ENCODE assay signal across 16 cellular contexts in genomic region chr12:944201-944600, GRCh38. TPM values are rescaled to one million over a fixed set of nuclear protein-coding genes. Genes with fewer than 3 reads are reported as not detected.
DNase-seq lines count a peak whose midpoint lies in the region; ATAC-seq and TF ChIP-seq lines count a peak whose summit lies in the region.
"Had no signal": no experiment of that assay in that cellular context is flagged by ENCODE, and none has a peak within 500 bp of the region (broad histone marks: within the 10 kb centered on the region; RNA-seq: fewer than 3 reads in every experiment).

No MANE protein-coding gene starts in this region.

- intact Hi-C loops in activated T-helper 2 cell treated with anti-CD3 and anti-CD28 coated beads, Interferon-gamma antibody, Interleukin-2, Interleukin-4, amounts not matched to agents 10 μg/mL and 5 μg/mL and 100 μg/mL, durations not matched to agents 14 hours and 24 hours and 36 hours (cut with micrococcal nuclease), result no loop called here

- peak overlapping the region; percentile 14 to 35 for H3K4me3 Mint-ChIP-seq in activated T-cell treated with anti-CD3 and anti-CD28 coated beads, Interleukin-2, amount 50 U/mL, for 72 hours
- H3K4me3 Mint-ChIP-seq in HFFc6, result no peak overlapping the region
- H3K4me3 Mint-ChIP-seq in activated T-helper 2 cell treated with anti-CD3 and anti-CD28 coated beads, Interferon-gamma antibody, Interleukin-2, Interleukin-4, amounts not matched to agents 10 μg/mL and 5 μg/mL and 100 μg/mL, durations not matched to agents 14 hours and 24 hours and 36 hours (ENCODE audit: low read depth), result peak overlapping the region; percentile 21
- peak overlapping the region in 2 of 3 experiments; percentile 18 to 34 for H3K4me3 Mint-ChIP-seq in nephron

- peak overlapping the region; percentile 78 for H3K27ac Mint-ChIP-seq in activated T-cell treated with anti-CD3 and anti-CD28 coated beads, Interleukin-2, amount 50 U/mL, for 72 hours
- H3K27ac Mint-ChIP-seq in HFFc6, result peak overlapping the region; percentile 31; the same call in 1 of the 2 replicates
- H3K27ac Mint-ChIP-seq in activated T-helper 2 cell treated with anti-CD3 and anti-CD28 coated beads, Interferon-gamma antibody, Interleukin-2, Interleukin-4, amounts not matched to agents 10 μg/mL and 5 μg/mL and 100 μg/mL, durations not matched to agents 14 hours and 24 hours and 36 hours, result peak overlapping the region; percentile 53
- peak overlapping the region; percentile 43 to 66 (median 46) for H3K27ac Mint-ChIP-seq in nephron

- H3K9me3 Mint-ChIP-seq in activated T-cell treated with anti-CD3 and anti-CD28 coated beads, Interleukin-2, amount 50 U/mL, for 72 hours, result no peaks in the 10 kb centered on the region
- H3K9me3 Mint-ChIP-seq in HFFc6 (peaks cover 4% of the 10 kb centered on the region; the same call in 1 of the 2 replicates), nephron (no peaks in the 10 kb centered on the region)
- H3K9me3 Mint-ChIP-seq in activated T-helper 2 cell treated with anti-CD3 and anti-CD28 coated beads, Interferon-gamma antibody, Interleukin-2, Interleukin-4, amounts not matched to agents 10 μg/mL and 5 μg/mL and 100 μg/mL, durations not matched to agents 14 hours and 24 hours and 36 hours, result no peaks in the 10 kb centered on the region

- no peak for ATAC-seq in activated T-cell treated with anti-CD3 and anti-CD28 coated beads, Interleukin-2, amount 50 U/mL, for 72 hours (replicated peaks in 1 of 2)
- ATAC-seq in GM19035 (IDR thresholded peaks at IDR 0.05; ENCODE audit: unreplicated experiment) (no peak), GM21619 (IDR thresholded peaks at IDR 0.05; ENCODE audit: unreplicated experiment) (no peak)
- ATAC-seq: sciatic nerve had no signal

- TF ChIP-seq CTCF in HFFc6 (IDR thresholded peaks at IDR 0.05), result no peak
- TF ChIP-seq CTCF in nephron (IDR thresholded peaks at IDR 0.05; ENCODE audit: unreplicated experiment in 3 of 3), result no peak

- no peak for DNase-seq in activated T-cell treated with anti-CD3 and anti-CD28 coated beads, Interleukin-2, amount 50 U/mL, for 72 hours
- DNase-seq in activated T-cell treated with anti-CD3 and anti-CD28 coated beads for 4 hours (no peak), HFFc6 (no peak), NCI-H1105 (lab: John Stamatoyannopoulos, UW) (no peak)
- no peak for DNase-seq in activated T-helper 2 cell treated with anti-CD3 and anti-CD28 coated beads, Interferon-gamma antibody, Interleukin-2, Interleukin-4, amounts not matched to agents 10 μg/mL and 5 μg/mL and 100 μg/mL, durations not matched to agents 14 hours and 24 hours and 36 hours (ENCODE audit: low spot score)
- DNase-seq: aorta; cortex of kidney; GDM1; NCI-H1436; NK-92 treated with Interleukin-12 subunit alpha and Interleukin-12 subunit beta, amount 100 ng/mL, for 24 hours; stimulated activated CD4-positive, alpha-beta T cell treated with anti-CD3 and anti-CD28 coated beads, Interleukin-1b, Interleukin-23, amount 100 ng/mL, for 48 hours; testis had no signal

- peaks cover 58% of the 10 kb centered on the region for H3K4me1 Mint-ChIP-seq in activated T-cell treated with anti-CD3 and anti-CD28 coated beads, Interleukin-2, amount 50 U/mL, for 72 hours (ENCODE audit: low read depth)
- H3K4me1 Mint-ChIP-seq in HFFc6 (ENCODE audit: low read depth), result peaks cover 27% of the 10 kb centered on the region
- peaks cover 43% of the 10 kb centered on the region for H3K4me1 Mint-ChIP-seq in activated T-helper 2 cell treated with anti-CD3 and anti-CD28 coated beads, Interferon-gamma antibody, Interleukin-2, Interleukin-4, amounts not matched to agents 10 μg/mL and 5 μg/mL and 100 μg/mL, durations not matched to agents 14 hours and 24 hours and 36 hours (ENCODE audit: low read depth)
- H3K4me1 Mint-ChIP-seq in nephron, result peaks cover 35% of the 10 kb centered on the region

- peaks cover 3 to 33% of the 10 kb centered on the region in 2 donors for H3K36me3 Mint-ChIP-seq in activated T-cell treated with anti-CD3 and anti-CD28 coated beads, Interleukin-2, amount 50 U/mL, for 72 hours (ENCODE audit: insufficient read depth in 2 of 2)
- H3K36me3 Mint-ChIP-seq in HFFc6 (ENCODE audit: low read depth), result peaks cover 36% of the 10 kb centered on the region
- peaks cover 65% of the 10 kb centered on the region for H3K36me3 Mint-ChIP-seq in activated T-helper 2 cell treated with anti-CD3 and anti-CD28 coated beads, Interferon-gamma antibody, Interleukin-2, Interleukin-4, amounts not matched to agents 10 μg/mL and 5 μg/mL and 100 μg/mL, durations not matched to agents 14 hours and 24 hours and 36 hours (ENCODE audit: low read depth)
- H3K36me3 Mint-ChIP-seq in nephron (ENCODE audit: low read depth), result peaks cover 40% of the 10 kb centered on the region

- no peaks in the 10 kb centered on the region for H3K27me3 Mint-ChIP-seq in activated T-cell treated with anti-CD3 and anti-CD28 coated beads, Interleukin-2, amount 50 U/mL, for 72 hours (ENCODE audit: low read depth)
- H3K27me3 Mint-ChIP-seq in HFFc6 (ENCODE audit: insufficient read depth) (peaks cover 5% of the 10 kb centered on the region; the same call in 1 of the 2 replicates), nephron (ENCODE audit: low read depth) (no peaks in the 10 kb centered on the region)
- H3K27me3 Mint-ChIP-seq in activated T-helper 2 cell treated with anti-CD3 and anti-CD28 coated beads, Interferon-gamma antibody, Interleukin-2, Interleukin-4, amounts not matched to agents 10 μg/mL and 5 μg/mL and 100 μg/mL, durations not matched to agents 14 hours and 24 hours and 36 hours (ENCODE audit: low read depth), result no peaks in the 10 kb centered on the region

RNA-seq across cellular contexts. Expression of gene RAD52, which starts 5.3 kb away (rescaled TPM):
- 10 to 100 TPM; 12.1 to 18.1 TPM for total RNA-seq in activated T-cell treated with anti-CD3 and anti-CD28 coated beads, Interleukin-2, amount 50 U/mL, for 72 hours
- 10 to 100 TPM in 2 of 6 experiments, 1 to 10 TPM in 4; 8.6 to 10.9 (median 9.2) TPM for total RNA-seq in HFFc6 (2021; fragmentation: NEBNext Ultra II Directional; extraction: Animal tissue kit (Norgen Biotek cat#: 25700))
- total RNA-seq in activated T-helper 2 cell treated with anti-CD3 and anti-CD28 coated beads, Interferon-gamma antibody, Interleukin-2, Interleukin-4, amounts not matched to agents 10 μg/mL and 5 μg/mL and 100 μg/mL, durations not matched to agents 14 hours and 24 hours and 36 hours, result 14.5 and 15.3 TPM in 2 replicates

RNA-seq across cellular contexts. Expression of gene ERC1, which starts 46.8 kb away (rescaled TPM):
- total RNA-seq in activated T-cell treated with anti-CD3 and anti-CD28 coated beads, Interleukin-2, amount 50 U/mL, for 72 hours, result 10 to 100 TPM; 27.5 to 28.9 TPM
- total RNA-seq in HFFc6 (2021; fragmentation: NEBNext Ultra II Directional; extraction: Animal tissue kit (Norgen Biotek cat#: 25700)), result 10 to 100 TPM; 44.1 to 48.9 (median 47.9) TPM
- total RNA-seq in activated T-helper 2 cell treated with anti-CD3 and anti-CD28 coated beads, Interferon-gamma antibody, Interleukin-2, Interleukin-4, amounts not matched to agents 10 μg/mL and 5 μg/mL and 100 μg/mL, durations not matched to agents 14 hours and 24 hours and 36 hours, result 37.5 and 42.6 TPM in 2 replicates
